In the genomic region with DNA sequence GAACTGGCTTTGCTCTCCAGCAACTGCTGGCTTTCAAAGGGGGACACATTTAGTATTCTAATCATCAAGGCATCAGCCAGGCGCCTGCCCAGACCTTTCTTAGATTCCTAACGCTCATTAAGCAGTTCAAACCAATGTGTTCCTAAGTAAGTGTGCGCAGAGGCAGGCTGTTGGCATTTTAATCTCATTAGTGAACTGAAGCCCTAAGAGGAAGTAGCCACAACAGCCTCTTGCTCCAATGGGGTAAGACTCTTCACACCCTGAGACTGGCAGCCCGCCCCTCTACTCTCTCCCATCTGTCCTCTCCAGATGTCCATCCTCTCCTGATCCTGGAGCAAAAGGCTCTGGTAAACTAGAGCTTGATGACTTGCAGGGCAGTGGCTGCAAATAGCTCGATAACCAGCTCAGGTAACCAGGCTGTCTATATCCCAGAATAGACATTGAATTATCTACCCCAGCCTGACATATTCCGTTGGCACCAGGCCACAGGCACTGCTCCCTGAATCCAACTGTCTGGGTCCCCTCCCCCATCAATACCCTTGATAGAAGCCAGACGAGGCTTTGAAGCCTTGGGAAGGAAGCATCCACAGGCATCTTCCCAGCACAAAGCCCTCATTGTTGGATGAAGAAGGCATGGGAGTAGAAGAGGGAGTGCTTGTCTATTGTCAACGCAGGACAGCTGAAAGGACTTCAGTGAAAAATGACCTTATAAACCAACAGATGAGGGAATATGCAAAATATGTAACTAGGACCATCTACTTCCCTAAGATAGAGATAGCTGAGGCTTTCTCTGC, we compare ENCODE assay signal across 1 cellular context.
TF ChIP-seq lines count a peak whose summit lies in the region.

No MANE protein-coding gene starts in this region.

TF ChIP-seq in SK-N-SH treated with all-trans-retinoic acid at 6 μM for 48 hours, 23 proteins besides CTCF, POLR2A, EP300 and RAD21 (continued from another document):
- TF ChIP-seq PATZ1 (CRISPR knock-in tag; IDR thresholded peaks at IDR 0.05; ENCODE audit: borderline replicate concordance), result peak; percentile 52; the same call in 1 of the 2 replicates
- TF ChIP-seq TCF4 (CRISPR knock-in tag; IDR thresholded peaks at IDR 0.05; ENCODE audit: borderline replicate concordance), result peak; percentile 72
- TF ChIP-seq CSDC2 (CRISPR knock-in tag; IDR thresholded peaks at IDR 0.05), result peak; percentile 59; the same call in 1 of the 2 replicates
- peak; percentile 16; the same call in 1 of the 2 replicates for TF ChIP-seq SNAI2 (CRISPR knock-in tag; IDR thresholded peaks at IDR 0.05)
- no peak for TF ChIP-seq OSR1 (CRISPR knock-in tag; IDR thresholded peaks at IDR 0.05)
- TF ChIP-seq TSHZ2 (CRISPR knock-in tag; IDR thresholded peaks at IDR 0.05), result peak; percentile 61; the same call in 1 of the 2 replicates
TF ChIP-seq in SK-N-SH treated with all-trans-retinoic acid at 6 μM for 48 hours: peak in this region for 8.
